9 cellular contexts compared by ENCODE assay signal in the genomic region with DNA sequence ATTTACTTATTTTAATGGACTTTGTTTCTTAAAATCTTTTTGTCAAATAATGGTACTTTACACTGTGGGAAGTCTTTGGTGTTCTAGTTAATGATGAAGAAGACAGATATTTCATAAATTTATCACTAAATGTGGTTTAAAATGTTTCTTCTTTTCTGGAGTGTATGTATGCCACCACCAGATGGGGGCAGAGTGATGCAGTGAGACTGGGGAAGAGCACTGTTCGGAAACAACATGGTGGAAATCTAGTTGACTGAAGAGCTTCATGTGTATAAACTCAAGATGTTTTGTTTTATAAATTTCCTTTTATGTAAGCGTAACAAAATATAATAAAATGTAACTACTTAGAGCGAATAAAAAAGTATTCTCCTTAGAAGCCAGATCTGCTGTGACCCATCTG.
A peak's percentile ranks its signal among the peaks of the same experiment; 100 is the strongest.
DNase-seq lines count a peak whose midpoint lies in the region; ATAC-seq and TF ChIP-seq lines count a peak whose summit lies in the region.
"Had no signal": no experiment of that assay in that cellular context is flagged by ENCODE, and none has a peak within 500 bp of the region (broad histone marks: within the 10 kb centered on the region; RNA-seq: fewer than 3 reads in every experiment).

No MANE protein-coding gene starts in this region.

- no peaks in the 10 kb centered on the region for H3K4me1 ChIP-seq in endodermal cell (ENCODE audit: control insufficient read depth, insufficient read depth, low read length)
- no peaks in the 10 kb centered on the region for H3K4me1 ChIP-seq in upper lobe of right lung
- no peaks in the 10 kb centered on the region for H3K4me1 ChIP-seq in vagina

- POLR2A ChIA-PET in activated CD8-positive, alpha-beta T cell treated with anti-CD3 and anti-CD28 coated beads for 36 hours (lab: Charles Lee), result no interaction called here
- POLR2A ChIA-PET in activated CD8-positive, alpha-beta T cell treated with anti-CD3 and anti-CD28 coated beads, Interleukin-2, amount 10 ng/mL, durations not matched to agents 7 days and 5 days (lab: Charles Lee), result no interaction called here

- no peaks in the 10 kb centered on the region for H3K36me3 ChIP-seq in endodermal cell (ENCODE audit: control insufficient read depth, insufficient read depth, low read length)
- H3K36me3 ChIP-seq in upper lobe of right lung, result no peaks in the 10 kb centered on the region
- no peaks in the 10 kb centered on the region for H3K36me3 ChIP-seq in vagina

- no peak overlapping the region for H3K4me3 Mint-ChIP-seq in activated CD8-positive, alpha-beta T cell treated with anti-CD3 and anti-CD28 coated beads for 36 hours
- no peak overlapping the region for H3K4me3 Mint-ChIP-seq in activated CD8-positive, alpha-beta T cell treated with anti-CD3 and anti-CD28 coated beads, Interleukin-2, amount 10 ng/mL, durations not matched to agents 7 days and 5 days
- H3K4me3 Mint-ChIP-seq in endodermal cell, result no peak overlapping the region

- no peak for TF ChIP-seq CTCF in activated CD8-positive, alpha-beta T cell treated with anti-CD3 and anti-CD28 coated beads for 36 hours (IDR thresholded peaks at IDR 0.05)
- TF ChIP-seq CTCF in endodermal cell (conservative IDR thresholded peaks at IDR 0.05) (peak; percentile 80), upper lobe of right lung (IDR thresholded peaks at IDR 0.05) (peak; percentile 24), vagina (IDR thresholded peaks at IDR 0.05) (no peak)

- H3K9me3 ChIP-seq in endodermal cell (ENCODE audit: control insufficient read depth, low read length) (no peaks in the 10 kb centered on the region), upper lobe of right lung (no peaks in the 10 kb centered on the region), vagina (no peaks in the 10 kb centered on the region)

- peak; percentile 2 for DNase-seq in activated CD8-positive, alpha-beta T cell treated with anti-CD3 and anti-CD28 coated beads for 36 hours
- no peak for DNase-seq in activated CD8-positive, alpha-beta T cell treated with anti-CD3 and anti-CD28 coated beads, Interleukin-2, amount 10 ng/mL, durations not matched to agents 7 days and 5 days
- DNase-seq in NCI-H446 treated with DMSO at 0.1 percent for 48 hours (lab: John Stamatoyannopoulos, UW), result peak; percentile 21
- peak; percentile 60 for DNase-seq in endodermal cell
- no peak for DNase-seq in upper lobe of right lung
- no peak for DNase-seq in vagina (ENCODE audit: extremely low spot score in 2 of 2)
- DNase-seq: stimulated activated CD4-positive, alpha-beta T cell treated with anti-CD3 and anti-CD28 coated beads, Interleukin-1b, Interleukin-23, amount 100 ng/mL, for 48 hours had no signal

- H3K27me3 Mint-ChIP-seq in activated CD8-positive, alpha-beta T cell treated with anti-CD3 and anti-CD28 coated beads for 36 hours, result no peaks in the 10 kb centered on the region
- no peaks in the 10 kb centered on the region for H3K27me3 Mint-ChIP-seq in activated CD8-positive, alpha-beta T cell treated with anti-CD3 and anti-CD28 coated beads, Interleukin-2, amount 10 ng/mL, durations not matched to agents 7 days and 5 days (ENCODE audit: low read depth)
- H3K27me3 Mint-ChIP-seq in endodermal cell (ENCODE audit: insufficient read depth), result peaks cover 3% of the 10 kb centered on the region

- no peak for ATAC-seq in activated CD8-positive, alpha-beta T cell treated with anti-CD3 and anti-CD28 coated beads for 36 hours
- ATAC-seq in activated CD8-positive, alpha-beta T cell treated with anti-CD3 and anti-CD28 coated beads, Interleukin-2, amount 10 ng/mL, durations not matched to agents 7 days and 5 days, result no peak
- ATAC-seq in upper lobe of right lung, result no peak
- no peak for ATAC-seq in HG03565 (IDR thresholded peaks at IDR 0.05; ENCODE audit: unreplicated experiment)
- ATAC-seq in GM21423 (IDR thresholded peaks at IDR 0.05; ENCODE audit: unreplicated experiment), result no peak

- H3K4me1 Mint-ChIP-seq in activated CD8-positive, alpha-beta T cell treated with anti-CD3 and anti-CD28 coated beads for 36 hours (ENCODE audit: low read depth), result no peaks in the 10 kb centered on the region
- no peaks in the 10 kb centered on the region for H3K4me1 Mint-ChIP-seq in activated CD8-positive, alpha-beta T cell treated with anti-CD3 and anti-CD28 coated beads, Interleukin-2, amount 10 ng/mL, durations not matched to agents 7 days and 5 days (ENCODE audit: low read depth)
- H3K4me1 Mint-ChIP-seq in endodermal cell, result no peaks in the 10 kb centered on the region

- no peak overlapping the region for H3K9ac ChIP-seq in endodermal cell (ENCODE audit: extremely low read depth, low read length, poor library complexity, severe bottlenecking)

- H3K36me3 Mint-ChIP-seq in activated CD8-positive, alpha-beta T cell treated with anti-CD3 and anti-CD28 coated beads for 36 hours (ENCODE audit: low read depth), result no peaks in the 10 kb centered on the region
- H3K36me3 Mint-ChIP-seq in activated CD8-positive, alpha-beta T cell treated with anti-CD3 and anti-CD28 coated beads, Interleukin-2, amount 10 ng/mL, durations not matched to agents 7 days and 5 days (ENCODE audit: low read depth), result no peaks in the 10 kb centered on the region
- H3K36me3 Mint-ChIP-seq in endodermal cell (ENCODE audit: low read depth), result no peaks in the 10 kb centered on the region

- H3K4me3 ChIP-seq in endodermal cell (ENCODE audit: low read length) (no peak overlapping the region), upper lobe of right lung (no peak overlapping the region), vagina (no peak overlapping the region)

- H3K27ac Mint-ChIP-seq in activated CD8-positive, alpha-beta T cell treated with anti-CD3 and anti-CD28 coated beads for 36 hours, result no peak overlapping the region
- no peak overlapping the region for H3K27ac Mint-ChIP-seq in activated CD8-positive, alpha-beta T cell treated with anti-CD3 and anti-CD28 coated beads, Interleukin-2, amount 10 ng/mL, durations not matched to agents 7 days and 5 days
- H3K27ac Mint-ChIP-seq in endodermal cell, result no peak overlapping the region

- H3K27ac ChIP-seq in endodermal cell (ENCODE audit: low read depth, low read length) (no peak overlapping the region), upper lobe of right lung (no peak overlapping the region), vagina (no peak overlapping the region)

- no peak for TF ChIP-seq POLR2A in vagina (IDR thresholded peaks at IDR 0.05)

- intact Hi-C loops in activated CD8-positive, alpha-beta T cell treated with anti-CD3 and anti-CD28 coated beads for 36 hours (cut with micrococcal nuclease), result no loop called here
- intact Hi-C loops in upper lobe of right lung (cut with DNase I) (no loop called here), vagina (cut with DNase I) (no loop called here)

- CTCF ChIA-PET in activated CD8-positive, alpha-beta T cell treated with anti-CD3 and anti-CD28 coated beads for 36 hours (lab: Charles Lee), result no interaction called here
- CTCF ChIA-PET in activated CD8-positive, alpha-beta T cell treated with anti-CD3 and anti-CD28 coated beads, Interleukin-2, amount 10 ng/mL, durations not matched to agents 7 days and 5 days (lab: Charles Lee), result no interaction called here

- no peaks in the 10 kb centered on the region for H3K27me3 ChIP-seq in endodermal cell (ENCODE audit: control insufficient read depth, insufficient read depth, low read length, poor library complexity, severe bottlenecking)
- H3K27me3 ChIP-seq in upper lobe of right lung, result no peaks in the 10 kb centered on the region
- no peaks in the 10 kb centered on the region for H3K27me3 ChIP-seq in vagina

- H3K9me3 Mint-ChIP-seq in activated CD8-positive, alpha-beta T cell treated with anti-CD3 and anti-CD28 coated beads for 36 hours, result peaks cover 2% of the 10 kb centered on the region
- no peaks in the 10 kb centered on the region for H3K9me3 Mint-ChIP-seq in activated CD8-positive, alpha-beta T cell treated with anti-CD3 and anti-CD28 coated beads, Interleukin-2, amount 10 ng/mL, durations not matched to agents 7 days and 5 days (ENCODE audit: insufficient read depth)
- H3K9me3 Mint-ChIP-seq in endodermal cell, result peaks cover 3% of the 10 kb centered on the region

- 86 to 100% methylated on average over 1 to 2 of the region's 3 CpGs for WGBS in endodermal cell (ENCODE audit: insufficient coverage in 1 of 2, insufficient read length in 1 of 2), 2 experiments

Comparison
In these comparisons a context has a peak if more than half of its experiments do, and no peak if none do; other contexts are left out.
1. DNase-seq: peak in activated CD8-positive, alpha-beta T cell treated with anti-CD3 and anti-CD28 coated beads for 36 hours (single experiment), NCI-H446 treated with DMSO at 0.1 percent for 48 hours (single experiment) and endodermal cell (single experiment); none in activated CD8-positive, alpha-beta T cell treated with anti-CD3 and anti-CD28 coated beads, Interleukin-2, amount 10 ng/mL, durations not matched to agents 7 days and 5 days (single experiment), upper lobe of right lung (single experiment) and vagina (0 of 2).
2. CTCF ChIP-seq: peak in endodermal cell (single experiment) and upper lobe of right lung (single experiment); none in activated CD8-positive, alpha-beta T cell treated with anti-CD3 and anti-CD28 coated beads for 36 hours (single experiment) and vagina (0 of 3).